ENCODE assay signal across 8 cellular contexts in genomic region chr3:189233225-189233858, GRCh38.
DNase-seq lines count a peak whose midpoint lies in the region; ATAC-seq, FAIRE-seq and TF ChIP-seq lines count a peak whose summit lies in the region.

No MANE protein-coding gene starts in this region.

- intact Hi-C loops in kidney (cut with DNase I) = no loop called here

- no peaks in the 10 kb centered on the region for H3K9me3 ChIP-seq in kidney (ENCODE audit: control insufficient read depth in 1 of 2, low read length in 2 of 2)

- no peaks in the 10 kb centered on the region for H3K9me3 Mint-ChIP-seq in stimulated activated effector memory CD8-positive, alpha-beta T cell treated with anti-CD3 and anti-CD28 coated beads, Interleukin-12 subunit alpha, Interleukin-12 subunit beta, amount 100 ng/mL, for 72 hours

- peak; percentile 63 for ATAC-seq in stimulated activated effector memory CD8-positive, alpha-beta T cell treated with anti-CD3 and anti-CD28 coated beads, Interleukin-12 subunit alpha, Interleukin-12 subunit beta, amount 100 ng/mL, for 72 hours
- ATAC-seq in GM18498 (IDR thresholded peaks at IDR 0.05; ENCODE audit: unreplicated experiment) (no peak), HG02678 (IDR thresholded peaks at IDR 0.05; ENCODE audit: unreplicated experiment) (no peak)

- H3K4me3 ChIP-seq in bronchial epithelial cell (ENCODE audit: low read depth, low read length) = no peak overlapping the region
- H3K4me3 ChIP-seq in kidney (ENCODE audit: low read length in 2 of 2) = no peak overlapping the region

- peak; percentile 52 for TF ChIP-seq CTCF in D721Med (IDR thresholded peaks at IDR 0.05; ENCODE audit: insufficient read depth, missing control alignments)
- TF ChIP-seq CTCF in bronchial epithelial cell (IDR thresholded peaks at IDR 0.05; ENCODE audit: insufficient read depth, low read length, severe bottlenecking) = peak; percentile 87
- TF ChIP-seq CTCF in kidney (IDR thresholded peaks at IDR 0.05; ENCODE audit: borderline replicate concordance, extremely low read depth, insufficient read depth) = peak; percentile 60

- H3K27me3 ChIP-seq in bronchial epithelial cell (ENCODE audit: control insufficient read depth, insufficient read depth, low read length) = no peaks in the 10 kb centered on the region

- no peak overlapping the region for H3K4me3 Mint-ChIP-seq in stimulated activated effector memory CD8-positive, alpha-beta T cell treated with anti-CD3 and anti-CD28 coated beads, Interleukin-12 subunit alpha, Interleukin-12 subunit beta, amount 100 ng/mL, for 72 hours

- H3K4me1 Mint-ChIP-seq in stimulated activated effector memory CD8-positive, alpha-beta T cell treated with anti-CD3 and anti-CD28 coated beads, Interleukin-12 subunit alpha, Interleukin-12 subunit beta, amount 100 ng/mL, for 72 hours = peaks cover 16% of the 10 kb centered on the region

- no peaks in the 10 kb centered on the region for H3K4me1 ChIP-seq in kidney (ENCODE audit: control insufficient read depth in 1 of 2, insufficient read depth in 1 of 2, low read depth in 1 of 2, low read length in 2 of 2)

- no peak for FAIRE-seq in D721Med (lab: Jason Lieb, UNC)
- FAIRE-seq in bronchial epithelial cell (lab: Jason Lieb, UNC) = peak; percentile 90
- no peak for FAIRE-seq in kidney (lab: Jason Lieb, UNC)

- no peak overlapping the region for H3K9ac ChIP-seq in kidney (ENCODE audit: low read length in 2 of 2)

- DNase-seq in D721Med (ENCODE audit: insufficient read length, low spot score) (no peak), HPDE6-E6E7 (ENCODE audit: extremely low spot score) (peak; percentile 72), NOMO-1 treated with DMSO at 0.1 percent for 48 hours (lab: John Stamatoyannopoulos, UW; ENCODE audit: unreplicated experiment) (peak; percentile 31), bronchial epithelial cell (ENCODE audit: low read depth) (peak; percentile 72), kidney (no peak)
- DNase-seq in stimulated activated effector memory CD8-positive, alpha-beta T cell treated with anti-CD3 and anti-CD28 coated beads, Interleukin-12 subunit alpha, Interleukin-12 subunit beta, amount 100 ng/mL, for 72 hours (ENCODE audit: low spot score in 2 of 2) = no peak

- no peak overlapping the region for H3K27ac ChIP-seq in kidney (ENCODE audit: low read depth in 2 of 2, low read length in 2 of 2)

- H3K36me3 ChIP-seq in bronchial epithelial cell (ENCODE audit: control insufficient read depth, insufficient read depth, low read length) = no peaks in the 10 kb centered on the region
- no peaks in the 10 kb centered on the region for H3K36me3 ChIP-seq in kidney (ENCODE audit: control insufficient read depth in 1 of 2, insufficient read depth in 2 of 2, low read length in 2 of 2)

- no peak overlapping the region for H3K27ac Mint-ChIP-seq in stimulated activated effector memory CD8-positive, alpha-beta T cell treated with anti-CD3 and anti-CD28 coated beads, Interleukin-12 subunit alpha, Interleukin-12 subunit beta, amount 100 ng/mL, for 72 hours

- H3K36me3 Mint-ChIP-seq in stimulated activated effector memory CD8-positive, alpha-beta T cell treated with anti-CD3 and anti-CD28 coated beads, Interleukin-12 subunit alpha, Interleukin-12 subunit beta, amount 100 ng/mL, for 72 hours = no peaks in the 10 kb centered on the region

Comparison
In these comparisons a context has a peak if more than half of its experiments do, and no peak if none do; other contexts are left out.
1. DNase-seq: peak in HPDE6-E6E7 (single experiment), NOMO-1 treated with DMSO at 0.1 percent for 48 hours (single experiment) and bronchial epithelial cell (single experiment); none in D721Med (single experiment), kidney (single experiment) and stimulated activated effector memory CD8-positive, alpha-beta T cell treated with anti-CD3 and anti-CD28 coated beads, Interleukin-12 subunit alpha, Interleukin-12 subunit beta, amount 100 ng/mL, for 72 hours (0 of 2).
2. Peak in every context shown above with its lines, with median percentiles within 50 percentile points of each other: CTCF ChIP-seq.